In genomic region chr3:58341376-58341775, GRCh38 we compare ENCODE assay signal across 1 cellular context.
TF ChIP-seq lines count a peak whose summit lies in the region.

No MANE protein-coding gene starts in this region.

TF ChIP-seq in IMR-90, 13 proteins besides CTCF, POLR2A, EP300 and RAD21:
- no peak for TF ChIP-seq USF2 (IDR thresholded peaks at IDR 0.05; ENCODE audit: low read depth, low read length)
- TF ChIP-seq MAFK (IDR thresholded peaks at IDR 0.05; ENCODE audit: low read depth, low read length) = 0 out of 2 replicates have a peak, but pooled peaks have one; percentile 20
- TF ChIP-seq RFX5 (IDR thresholded peaks at IDR 0.05; ENCODE audit: low read depth, low read length) = no peak
- TF ChIP-seq FOS (IDR thresholded peaks at IDR 0.05; ENCODE audit: low read depth, low read length) = 0 out of 2 replicates have a peak, but pooled peaks have one; percentile 12
TF ChIP-seq in IMR-90: peak in this region for 2.
